Comparison of ENCODE assay signal across 1 cellular context in the genomic region with DNA sequence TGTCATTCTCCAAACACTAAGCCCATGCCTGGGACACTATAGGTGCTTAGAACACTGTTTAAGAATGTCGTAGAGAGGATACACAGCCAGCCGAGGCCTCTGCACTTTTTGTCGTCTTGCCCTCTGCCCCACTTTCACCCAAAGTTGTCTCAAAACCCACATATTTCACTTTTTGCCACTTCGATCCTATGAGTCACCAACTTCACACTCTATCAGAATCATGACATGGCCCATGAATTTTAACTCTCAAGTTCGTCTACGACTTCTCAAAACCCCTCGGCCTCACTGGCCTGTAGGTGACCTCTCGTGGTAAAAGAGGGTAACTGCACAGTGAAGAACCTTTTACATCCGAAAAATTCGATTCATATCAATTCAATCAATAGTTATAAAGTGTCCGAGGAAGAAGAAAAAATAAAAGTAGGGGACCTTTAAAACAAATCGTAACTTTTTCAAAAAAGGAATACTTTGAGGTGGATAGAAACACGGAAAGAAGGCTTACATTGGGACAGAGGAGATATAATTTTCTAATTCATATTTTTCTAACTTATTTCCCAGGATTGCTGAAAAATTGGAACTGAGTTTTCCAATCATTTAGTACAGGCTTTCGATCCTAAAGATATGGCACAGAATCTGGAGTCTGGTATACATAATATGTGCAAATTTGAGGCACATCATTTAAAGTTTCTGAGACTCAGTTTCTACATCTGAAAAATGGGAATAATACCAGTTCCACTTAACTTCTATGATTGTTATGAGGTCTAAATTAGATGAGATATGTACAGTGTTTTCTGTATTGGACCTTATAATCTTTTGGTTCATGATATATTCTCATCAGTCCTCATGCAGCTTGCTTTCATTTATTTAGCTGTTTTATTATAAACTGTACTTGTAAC.
TF ChIP-seq lines count a peak whose summit lies in the region.

No MANE protein-coding gene starts in this region.

TF ChIP-seq in GM23338, 12 proteins besides CTCF, POLR2A, EP300 and RAD21 (continued from another document):
- TF ChIP-seq, protein P1, sequence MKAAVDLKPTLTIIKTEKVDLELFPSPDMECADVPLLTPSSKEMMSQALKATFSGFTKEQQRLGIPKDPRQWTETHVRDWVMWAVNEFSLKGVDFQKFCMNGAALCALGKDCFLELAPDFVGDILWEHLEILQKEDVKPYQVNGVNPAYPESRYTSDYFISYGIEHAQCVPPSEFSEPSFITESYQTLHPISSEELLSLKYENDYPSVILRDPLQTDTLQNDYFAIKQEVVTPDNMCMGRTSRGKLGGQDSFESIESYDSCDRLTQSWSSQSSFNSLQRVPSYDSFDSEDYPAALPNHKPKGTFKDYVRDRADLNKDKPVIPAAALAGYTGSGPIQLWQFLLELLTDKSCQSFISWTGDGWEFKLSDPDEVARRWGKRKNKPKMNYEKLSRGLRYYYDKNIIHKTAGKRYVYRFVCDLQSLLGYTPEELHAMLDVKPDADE (IDR thresholded peaks at IDR 0.05) = no peak
- TF ChIP-seq, protein P2, sequence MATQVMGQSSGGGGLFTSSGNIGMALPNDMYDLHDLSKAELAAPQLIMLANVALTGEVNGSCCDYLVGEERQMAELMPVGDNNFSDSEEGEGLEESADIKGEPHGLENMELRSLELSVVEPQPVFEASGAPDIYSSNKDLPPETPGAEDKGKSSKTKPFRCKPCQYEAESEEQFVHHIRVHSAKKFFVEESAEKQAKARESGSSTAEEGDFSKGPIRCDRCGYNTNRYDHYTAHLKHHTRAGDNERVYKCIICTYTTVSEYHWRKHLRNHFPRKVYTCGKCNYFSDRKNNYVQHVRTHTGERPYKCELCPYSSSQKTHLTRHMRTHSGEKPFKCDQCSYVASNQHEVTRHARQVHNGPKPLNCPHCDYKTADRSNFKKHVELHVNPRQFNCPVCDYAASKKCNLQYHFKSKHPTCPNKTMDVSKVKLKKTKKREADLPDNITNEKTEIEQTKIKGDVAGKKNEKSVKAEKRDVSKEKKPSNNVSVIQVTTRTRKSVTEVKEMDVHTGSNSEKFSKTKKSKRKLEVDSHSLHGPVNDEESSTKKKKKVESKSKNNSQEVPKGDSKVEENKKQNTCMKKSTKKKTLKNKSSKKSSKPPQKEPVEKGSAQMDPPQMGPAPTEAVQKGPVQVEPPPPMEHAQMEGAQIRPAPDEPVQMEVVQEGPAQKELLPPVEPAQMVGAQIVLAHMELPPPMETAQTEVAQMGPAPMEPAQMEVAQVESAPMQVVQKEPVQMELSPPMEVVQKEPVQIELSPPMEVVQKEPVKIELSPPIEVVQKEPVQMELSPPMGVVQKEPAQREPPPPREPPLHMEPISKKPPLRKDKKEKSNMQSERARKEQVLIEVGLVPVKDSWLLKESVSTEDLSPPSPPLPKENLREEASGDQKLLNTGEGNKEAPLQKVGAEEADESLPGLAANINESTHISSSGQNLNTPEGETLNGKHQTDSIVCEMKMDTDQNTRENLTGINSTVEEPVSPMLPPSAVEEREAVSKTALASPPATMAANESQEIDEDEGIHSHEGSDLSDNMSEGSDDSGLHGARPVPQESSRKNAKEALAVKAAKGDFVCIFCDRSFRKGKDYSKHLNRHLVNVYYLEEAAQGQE (IDR thresholded peaks at IDR 0.05; ENCODE audit: unreplicated experiment) = no peak
